12 cellular contexts compared by ENCODE assay signal in the genomic region with DNA sequence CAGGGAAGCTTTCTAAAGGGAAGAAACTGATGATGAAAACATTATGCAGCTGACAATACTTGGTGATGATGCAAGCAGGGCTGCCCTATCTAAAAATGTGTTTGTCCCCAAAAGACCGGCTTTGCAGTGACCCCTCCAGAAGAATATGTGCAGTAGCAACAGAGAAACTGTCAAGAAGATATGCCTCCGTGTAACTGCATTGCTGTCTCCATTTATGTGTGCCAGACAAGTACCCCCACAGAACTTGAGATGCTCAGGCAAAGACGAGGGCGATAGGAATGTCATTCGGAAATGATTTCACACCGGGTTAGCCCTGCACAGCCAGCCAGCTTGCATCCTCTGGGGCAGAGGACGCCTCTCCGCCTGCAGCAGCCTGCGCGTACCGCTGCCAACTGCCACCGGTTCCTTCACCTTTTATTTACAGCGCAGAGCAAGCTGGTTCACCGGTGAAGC. TPM values are rescaled to one million over a fixed set of nuclear protein-coding genes. Genes with fewer than 3 reads are reported as not detected.
DNase-seq lines count a peak whose midpoint lies in the region; ATAC-seq and TF ChIP-seq lines count a peak whose summit lies in the region.
"Had no signal": no experiment of that assay in that cellular context is flagged by ENCODE, and none has a peak within 500 bp of the region (broad histone marks: within the 10 kb centered on the region; RNA-seq: fewer than 3 reads in every experiment).

No MANE protein-coding gene starts in this region.

- TF ChIP-seq CTCF in AG10803 (conservative IDR thresholded peaks at IDR 0.05; ENCODE audit: low read length) (no peak; the same call in 1 of the 2 replicates), WI38 (IDR thresholded peaks at IDR 0.05; ENCODE audit: low read depth, low read length) (no peak), breast epithelium (IDR thresholded peaks at IDR 0.05) (no peak)

- H3K4me1 ChIP-seq in ES-I3 (ENCODE audit: insufficient read depth, low read length) (no peaks in the 10 kb centered on the region; the same call in 1 of the 2 replicates), breast epithelium (peaks cover 6 to 7% of the 10 kb centered on the region in 2 donors)

- ATAC-seq in HG03571 (IDR thresholded peaks at IDR 0.05; ENCODE audit: unreplicated experiment) (no peak), GM19023 (IDR thresholded peaks at IDR 0.05; ENCODE audit: unreplicated experiment) (no peak)
- ATAC-seq in stimulated activated naive CD8-positive, alpha-beta T cell treated with anti-CD3 and anti-CD28 coated beads, Interleukin-15, Interleukin-2, amounts not matched to agents 100 U/mL and 50 U/mL, for 24 hours: no peak

- intact Hi-C loops in breast epithelium (cut with DNase I; ENCODE audit: low total_unique reads): no loop called here

- peak overlapping the region; percentile 40; the same call in 1 of the 2 replicates for H3K9ac ChIP-seq in ES-I3 (ENCODE audit: low read depth, low read length)

- TF ChIP-seq POLR2A in breast epithelium (IDR thresholded peaks at IDR 0.05): no peak

- peaks cover 3 to 71% of the 10 kb centered on the region in 2 donors for H3K27me3 ChIP-seq in breast epithelium

- no peaks in the 10 kb centered on the region for H3K36me3 ChIP-seq in ES-I3 (ENCODE audit: insufficient read depth, low read length)
- H3K36me3 ChIP-seq in breast epithelium: no peaks in the 10 kb centered on the region

- peak; percentile 49 for DNase-seq in AG10803 (ENCODE audit: low read depth)
- peak; percentile 37 for DNase-seq in inferior parietal cortex (ENCODE audit: extremely low spot score)
- DNase-seq in stimulated activated naive CD8-positive, alpha-beta T cell treated with anti-CD3 and anti-CD28 coated beads, Interleukin-15, Interleukin-2, amounts not matched to agents 100 U/mL and 50 U/mL, for 24 hours: no peak
- no peak for DNase-seq in breast epithelium (ENCODE audit: low spot score in 2 of 2)
- DNase-seq: stimulated activated CD4-positive, alpha-beta T cell treated with anti-CD3 and anti-CD28 coated beads, Interleukin-12 subunit alpha, Interleukin-12 subunit beta, amount 100 ng/mL, for 4 hours; stimulated activated naive CD4-positive, alpha-beta T cell treated with Interleukin-2 at 50 U/mL for 16 hours had no signal

- no peaks in the 10 kb centered on the region for H3K9me3 ChIP-seq in ES-I3 (ENCODE audit: control insufficient read depth, insufficient read depth, low read length)
- H3K9me3 ChIP-seq in breast epithelium: no peaks in the 10 kb centered on the region

- no peak overlapping the region for H3K27ac ChIP-seq in breast epithelium

- H3K4me3 ChIP-seq in AG10803 (ENCODE audit: low read length): peak overlapping the region; percentile 65
- H3K4me3 ChIP-seq in WI38 (ENCODE audit: low read depth, low read length): peak overlapping the region; percentile 61
- no peak overlapping the region for H3K4me3 ChIP-seq in breast epithelium

RNA-seq across cellular contexts. Expression of gene GABBR2, which starts 2.1 kb away (rescaled TPM):
- total RNA-seq in breast epithelium: not detected
- total RNA-seq: esophagus mucosa, mammary epithelial cell had no signal

Comparison
In these comparisons a context has a peak if more than half of its experiments do, and no peak if none do; other contexts are left out.
1. DNase-seq: peak in AG10803 (single experiment) and inferior parietal cortex (single experiment); none in stimulated activated naive CD8-positive, alpha-beta T cell treated with anti-CD3 and anti-CD28 coated beads, Interleukin-15, Interleukin-2, amounts not matched to agents 100 U/mL and 50 U/mL, for 24 hours (single experiment) and breast epithelium (0 of 2).
2. H3K4me3 ChIP-seq: peak in AG10803 (single experiment) and WI38 (single experiment); none in breast epithelium (0 of 3).